ENCODE assay signal across 1 cellular context in the genomic region with DNA sequence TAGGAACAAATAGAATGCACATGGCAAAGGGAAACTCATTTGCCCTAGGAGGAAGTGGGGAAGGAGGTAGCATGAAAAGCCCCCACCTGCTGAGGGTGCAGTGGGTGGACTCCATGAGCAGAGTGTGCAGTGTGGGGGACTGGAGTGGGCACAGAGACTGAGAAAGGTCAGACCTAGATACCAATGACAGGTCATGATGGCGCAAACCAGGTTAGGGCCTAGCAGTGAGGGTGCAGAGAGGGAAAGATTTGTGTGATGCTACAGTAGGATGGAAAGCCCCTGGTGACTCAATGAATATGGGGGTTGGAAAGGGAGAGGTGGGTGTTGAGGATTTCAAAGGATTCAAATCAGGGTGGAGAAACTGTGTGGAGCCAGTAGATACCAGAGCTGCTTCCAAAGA.
TF ChIP-seq lines count a peak whose summit lies in the region.

No MANE protein-coding gene starts in this region.

TF ChIP-seq in GM12878, 131 proteins besides CTCF, POLR2A, EP300 and RAD21 (continued from another document):
- TF ChIP-seq, protein P1, sequence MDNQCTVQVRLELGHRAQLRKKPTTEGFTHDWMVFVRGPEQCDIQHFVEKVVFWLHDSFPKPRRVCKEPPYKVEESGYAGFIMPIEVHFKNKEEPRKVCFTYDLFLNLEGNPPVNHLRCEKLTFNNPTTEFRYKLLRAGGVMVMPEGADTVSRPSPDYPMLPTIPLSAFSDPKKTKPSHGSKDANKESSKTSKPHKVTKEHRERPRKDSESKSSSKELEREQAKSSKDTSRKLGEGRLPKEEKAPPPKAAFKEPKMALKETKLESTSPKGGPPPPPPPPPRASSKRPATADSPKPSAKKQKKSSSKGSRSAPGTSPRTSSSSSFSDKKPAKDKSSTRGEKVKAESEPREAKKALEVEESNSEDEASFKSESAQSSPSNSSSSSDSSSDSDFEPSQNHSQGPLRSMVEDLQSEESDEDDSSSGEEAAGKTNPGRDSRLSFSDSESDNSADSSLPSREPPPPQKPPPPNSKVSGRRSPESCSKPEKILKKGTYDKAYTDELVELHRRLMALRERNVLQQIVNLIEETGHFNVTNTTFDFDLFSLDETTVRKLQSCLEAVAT (IDR thresholded peaks at IDR 0.05), result no peak
- no peak for TF ChIP-seq CREB1 (IDR thresholded peaks at IDR 0.05; ENCODE audit: low read depth)
- TF ChIP-seq CHD4 (IDR thresholded peaks at IDR 0.05), result no peak
- no peak for TF ChIP-seq ATF3 (IDR thresholded peaks at IDR 0.05; ENCODE audit: borderline replicate concordance, extremely low read depth, low read depth, low read length)
- no peak for TF ChIP-seq TCF12 (IDR thresholded peaks at IDR 0.05; ENCODE audit: low read depth, low read length)
